Comparison of ENCODE assay signal across 18 cellular contexts in genomic region chr17:57776366-57776765, GRCh38.
"Had no signal": no experiment of that assay in that cellular context is flagged by ENCODE, and none has a peak within 500 bp of the region (broad histone marks: within the 10 kb centered on the region; RNA-seq: fewer than 3 reads in every experiment).

No MANE protein-coding gene starts in this region.

- DNase-seq: hippocampal formation; kidney; left colon; left lung; lower lobe of right lung; mammary epithelial cell; mesenchymal stem cell; naive thymus-derived CD8-positive, alpha-beta T cell; nucleus accumbens; pancreas; psoas muscle; spleen; stimulated activated CD4-positive, alpha-beta T cell treated with anti-CD3 and anti-CD28 coated beads, Interleukin-4, amount 100 ng/mL, for 24 hours; stimulated activated naive CD4-positive, alpha-beta T cell; tibial artery; uterus had no signal

- ATAC-seq: left colon; left lung; lower lobe of right lung; naive thymus-derived CD8-positive, alpha-beta T cell; pancreas; psoas muscle; sciatic nerve; stimulated activated effector memory CD8-positive, alpha-beta T cell treated with anti-CD3 and anti-CD28 coated beads, Interleukin-12 subunit alpha, Interleukin-12 subunit beta, amount 100 ng/mL, for 72 hours had no signal
